18 cellular contexts compared by ENCODE assay signal in the genomic region with DNA sequence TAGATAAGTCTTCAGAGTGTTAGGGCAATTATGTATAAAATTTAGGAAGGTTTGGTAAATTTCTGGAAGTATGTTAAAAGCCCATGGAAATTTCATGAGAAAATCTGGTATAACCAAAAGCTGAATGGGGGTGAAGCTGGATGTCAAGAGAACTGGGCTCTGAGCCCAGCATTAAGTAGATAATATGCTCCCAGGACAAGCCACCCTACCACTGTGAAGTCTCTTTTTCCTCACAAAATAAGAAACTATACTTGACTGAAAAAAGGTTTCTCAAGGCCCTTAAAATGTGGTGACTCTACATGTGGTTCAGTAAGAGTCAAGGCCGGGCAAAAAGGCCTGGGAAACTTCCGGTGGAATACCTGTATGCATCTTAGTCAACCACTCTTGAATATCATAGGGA.
DNase-seq lines count a peak whose midpoint lies in the region; ATAC-seq and TF ChIP-seq lines count a peak whose summit lies in the region.
"Had no signal": no experiment of that assay in that cellular context is flagged by ENCODE, and none has a peak within 500 bp of the region (broad histone marks: within the 10 kb centered on the region; RNA-seq: fewer than 3 reads in every experiment).

No MANE protein-coding gene starts in this region.

- POLR2A ChIA-PET in activated B cell treated with CpG ODN at 0.5 μM for 24 hours (lab: Charles Lee), result no interaction called here

- peaks cover 98% of the 10 kb centered on the region for H4K20me1 ChIP-seq in BLaER1

- H3K36me3 Mint-ChIP-seq in activated B cell treated with CpG ODN at 0.5 μM for 24 hours (ENCODE audit: low read depth), result peaks cover 74% of the 10 kb centered on the region

- CTCF ChIA-PET in activated B cell treated with CpG ODN at 0.5 μM for 24 hours (lab: Charles Lee), result interaction anchor here (0.7 kb wide), 1 partner anchor 714 kb away, joined by 3 read pairs; no protein-coding TSS in a partner anchor

- H3K27ac ChIP-seq in right atrium auricular region (no peak overlapping the region), BLaER1 (peak overlapping the region; percentile 7; the same call in 1 of the 2 replicates), subcutaneous abdominal adipose tissue (ENCODE audit: low read depth, low read length) (peak overlapping the region; percentile 78)
- H3K27ac ChIP-seq: C4-2B, GM23248 had no signal

- H3K36me3 ChIP-seq in right atrium auricular region, result no peaks in the 10 kb centered on the region
- H3K36me3 ChIP-seq in BLaER1, result peaks cover 97% of the 10 kb centered on the region
- peaks cover 8 to 35% (median 22%) of the 10 kb centered on the region in 5 donors for H3K36me3 ChIP-seq in subcutaneous abdominal adipose tissue (ENCODE audit: control insufficient read depth in 5 of 5, insufficient read depth in 5 of 5, low read length in 5 of 5)
- H3K36me3 ChIP-seq: BE2C, HAP-1 had no signal

- no peaks in the 10 kb centered on the region for H3K9me3 Mint-ChIP-seq in activated B cell treated with CpG ODN at 0.5 μM for 24 hours
- H3K9me3 Mint-ChIP-seq: CD4-positive, alpha-beta T cell had no signal

- no peaks in the 10 kb centered on the region for H3K27me3 ChIP-seq in right atrium auricular region
- no peaks in the 10 kb centered on the region for H3K27me3 ChIP-seq in BLaER1
- H3K27me3 ChIP-seq in subcutaneous abdominal adipose tissue (ENCODE audit: control insufficient read depth in 5 of 5, insufficient read depth in 4 of 5, low read length in 5 of 5), result no peaks in the 10 kb centered on the region
- H3K27me3 ChIP-seq: BE2C had no signal

- TF ChIP-seq CTCF in right atrium auricular region (IDR thresholded peaks at IDR 0.05) (no peak), activated B cell treated with CpG ODN at 0.5 μM for 24 hours (IDR thresholded peaks at IDR 0.05) (no peak)

- no peaks in the 10 kb centered on the region for H3K27me3 Mint-ChIP-seq in activated B cell treated with CpG ODN at 0.5 μM for 24 hours
- H3K27me3 Mint-ChIP-seq: CD4-positive, alpha-beta T cell had no signal

- H3K4me1 ChIP-seq in right atrium auricular region (peaks cover 0 to 7% of the 10 kb centered on the region in 2 donors), BLaER1 (peaks cover 100% of the 10 kb centered on the region), subcutaneous abdominal adipose tissue (ENCODE audit: control insufficient read depth in 5 of 5, insufficient read depth in 5 of 5, low read length in 5 of 5) (peaks cover 4 to 44% (median 17%) of the 10 kb centered on the region in 5 donors)
- H3K4me1 ChIP-seq: BE2C, Caco-2, HAP-1 had no signal

- H3K4me3 Mint-ChIP-seq in activated B cell treated with CpG ODN at 0.5 μM for 24 hours, result no peak overlapping the region
- H3K4me3 Mint-ChIP-seq: CD4-positive, alpha-beta T cell had no signal

- H3K9me3 ChIP-seq in right atrium auricular region (no peaks in the 10 kb centered on the region), BLaER1 (no peaks in the 10 kb centered on the region), subcutaneous abdominal adipose tissue (ENCODE audit: control insufficient read depth in 5 of 5, low read length in 5 of 5) (no peaks in the 10 kb centered on the region)
- H3K9me3 ChIP-seq: BE2C, Caco-2, HAP-1 had no signal

- peak overlapping the region; percentile 6 for H3K27ac Mint-ChIP-seq in activated B cell treated with CpG ODN at 0.5 μM for 24 hours
- H3K27ac Mint-ChIP-seq: CD4-positive, alpha-beta T cell had no signal

- ATAC-seq in Right ventricle myocardium inferior, result peak; percentile 56
- ATAC-seq in activated B cell treated with CpG ODN at 0.5 μM for 24 hours (ENCODE audit: low read depth), result no peak
- ATAC-seq in HG02678 (IDR thresholded peaks at IDR 0.05; ENCODE audit: unreplicated experiment), result no peak
- ATAC-seq: K562 had no signal

- intact Hi-C loops in Right ventricle myocardium inferior (cut with DNase I), result no loop called here
- intact Hi-C loops in activated B cell treated with CpG ODN at 0.5 μM for 24 hours (cut with micrococcal nuclease), result no loop called here

- H3K4me2 ChIP-seq in BLaER1, result no peak overlapping the region

- H3K9ac ChIP-seq in BLaER1 (no peak overlapping the region), subcutaneous abdominal adipose tissue (ENCODE audit: low read length in 5 of 5) (no peak overlapping the region)
- H3K9ac ChIP-seq: GM23248 had no signal

- H3K4me3 ChIP-seq in right atrium auricular region (no peak overlapping the region), BLaER1 (no peak overlapping the region), subcutaneous abdominal adipose tissue (ENCODE audit: low read depth in 1 of 5, low read length in 5 of 5) (no peak overlapping the region)
- H3K4me3 ChIP-seq: GM23248, HAP-1, K562 had no signal

- DNase-seq in Right ventricle myocardium inferior (ENCODE audit: missing footprints) (no peak), right atrium auricular region (ENCODE audit: low spot score) (no peak), activated B cell treated with CpG ODN at 0.5 μM for 24 hours (no peak)
- DNase-seq in NK-92 treated with Interleukin-12 subunit alpha and Interleukin-12 subunit beta, amount 100 ng/mL, for 24 hours (lab: John Stamatoyannopoulos, UW), result no peak
- DNase-seq: BE2C; Caco-2; CD4-positive, alpha-beta T cell; DMS153; DND-41; GDM1; GM23248; IMR-90 had no signal

- peaks cover 58% of the 10 kb centered on the region for H3K4me1 Mint-ChIP-seq in activated B cell treated with CpG ODN at 0.5 μM for 24 hours

Comparison
In these comparisons a context has a peak if more than half of its experiments do, and no peak if none do; other contexts are left out.
1. H3K27ac ChIP-seq: peak in BLaER1 (single experiment) and subcutaneous abdominal adipose tissue (single experiment); none in right atrium auricular region (0 of 2).